ENCODE assay signal across 8 cellular contexts in the genomic region with DNA sequence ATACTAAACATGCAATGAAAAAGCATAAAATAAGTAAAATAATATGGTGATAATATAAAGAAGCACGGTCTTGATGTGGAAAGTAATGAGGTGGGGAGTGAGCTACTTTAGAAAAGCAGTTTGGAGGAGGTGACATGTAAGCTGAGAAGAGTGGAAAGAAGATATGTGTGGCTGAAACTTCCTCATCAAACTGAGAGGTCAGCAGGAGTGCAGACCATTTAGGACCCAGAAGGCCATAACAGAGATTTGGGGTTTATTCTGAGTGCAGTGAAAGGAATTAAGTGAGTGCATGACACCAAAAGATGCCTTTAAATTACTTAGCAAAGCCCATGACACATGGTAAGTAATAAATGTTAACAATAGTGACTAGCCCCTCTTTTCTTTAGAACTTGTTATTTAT. TPM values are rescaled to one million over a fixed set of nuclear protein-coding genes. Genes with fewer than 3 reads are reported as not detected.
DNase-seq lines count a peak whose midpoint lies in the region; ATAC-seq, FAIRE-seq and TF ChIP-seq lines count a peak whose summit lies in the region.

No MANE protein-coding gene starts in this region.

- H3K4me2 ChIP-seq in A549 = peak overlapping the region; percentile 87

- 95% methylated on average over 1 of the region's 1 CpG for WGBS in A549 (ENCODE audit: missing lambda C conversion rate)

- TF ChIP-seq EP300 in A549 (IDR thresholded peaks at IDR 0.05) = no peak

- no peaks in the 10 kb centered on the region for H3K36me3 ChIP-seq in breast epithelium

- TF ChIP-seq POLR2A in A549 (IDR thresholded peaks at IDR 0.05; ENCODE audit: low read length) (no peak), breast epithelium (IDR thresholded peaks at IDR 0.05) (no peak)

- FAIRE-seq in A549 (lab: Jason Lieb, UNC) = no peak

- no peaks in the 10 kb centered on the region for H3K9me3 ChIP-seq in A549
- no peaks in the 10 kb centered on the region for H3K9me3 ChIP-seq in breast epithelium

- POLR2A ChIA-PET in A549 (lab: Yijun Ruan, JAX) = no interaction called here

- CTCF ChIA-PET in A549 (lab: Yijun Ruan, JAX) = interaction anchor here (1.0 to 3.7 kb wide), 5 partner anchors 11 to 272 kb away, joined by 3 to 21 read pairs (median 4); no protein-coding TSS in a partner anchor

- TF ChIP-seq CTCF in A549 (IDR thresholded peaks at IDR 0.05) (no peak), breast epithelium (IDR thresholded peaks at IDR 0.05) (no peak), retinal pigment epithelial cell (conservative IDR thresholded peaks at IDR 0.05; ENCODE audit: low read depth, low read length) (no peak)

- intact Hi-C loops in breast epithelium (cut with DNase I; ENCODE audit: low total_unique reads) = no loop called here

- H3K4me3 ChIP-seq in A549 (peak overlapping the region; percentile 91), breast epithelium (peak overlapping the region in 2 of 3 donors; percentile 90 to 94), retinal pigment epithelial cell (ENCODE audit: low read length) (peak overlapping the region; percentile 88)

- ATAC-seq in A549 = no peak
- peak; percentile 37 for ATAC-seq in GM19035 (IDR thresholded peaks at IDR 0.05; ENCODE audit: unreplicated experiment)
- ATAC-seq in HG03460 (IDR thresholded peaks at IDR 0.05; ENCODE audit: unreplicated experiment) = peak; percentile 38
- no peak for ATAC-seq in GM21515 (IDR thresholded peaks at IDR 0.05; ENCODE audit: unreplicated experiment)

- TF ChIP-seq RAD21 in A549 (conservative IDR thresholded peaks at IDR 0.05 in 1 of 2, IDR thresholded peaks at IDR 0.05 in 1 of 2) = no peak

- H3K27ac ChIP-seq in A549 (peak overlapping the region; percentile 90 to 93; a peak in 5 of 6 replicates), breast epithelium (no peak overlapping the region)

- no peak for DNase-seq in A549 (ENCODE audit: low read depth in 1 of 2, low spot score in 1 of 2)
- no peak for DNase-seq in breast epithelium (ENCODE audit: low spot score in 2 of 2)
- DNase-seq in retinal pigment epithelial cell (ENCODE audit: low read depth) = no peak
- DNase-seq in mucosa of gallbladder (ENCODE audit: low spot score) = no peak
- no peak for DNase-seq in SIG-M5 (lab: John Stamatoyannopoulos, UW)

- H3K27me3 ChIP-seq in breast epithelium = no peaks in the 10 kb centered on the region

- H3K4me1 ChIP-seq in A549 = peaks cover 12% of the 10 kb centered on the region; the same call in 2 of the 3 replicates
- H3K4me1 ChIP-seq in breast epithelium = no peaks in the 10 kb centered on the region

TF ChIP-seq in A549, 52 proteins besides CTCF, POLR2A, EP300 and RAD21:
- TF ChIP-seq POLR2AphosphoS2 (conservative IDR thresholded peaks at IDR 0.05; ENCODE audit: low read length) (no peak), FOSB (CRISPR knock-in tag; IDR thresholded peaks at IDR 0.05) (no peak), ZNF302 (CRISPR knock-in tag; IDR thresholded peaks at IDR 0.05) (no peak), HOXB13 (CRISPR knock-in tag; IDR thresholded peaks at IDR 0.05; ENCODE audit: low read depth) (no peak), SREBF2 (IDR thresholded peaks at IDR 0.05) (no peak), JUN (IDR thresholded peaks at IDR 0.05) (no peak), CBX2 (IDR thresholded peaks at IDR 0.05; ENCODE audit: borderline replicate concordance, low read depth) (no peak), HEYL (CRISPR knock-in tag; IDR thresholded peaks at IDR 0.05) (no peak), CHD2 (IDR thresholded peaks at IDR 0.05; ENCODE audit: low read length, partially characterized antibody) (no peak)
- TF ChIP-seq, protein P1, sequence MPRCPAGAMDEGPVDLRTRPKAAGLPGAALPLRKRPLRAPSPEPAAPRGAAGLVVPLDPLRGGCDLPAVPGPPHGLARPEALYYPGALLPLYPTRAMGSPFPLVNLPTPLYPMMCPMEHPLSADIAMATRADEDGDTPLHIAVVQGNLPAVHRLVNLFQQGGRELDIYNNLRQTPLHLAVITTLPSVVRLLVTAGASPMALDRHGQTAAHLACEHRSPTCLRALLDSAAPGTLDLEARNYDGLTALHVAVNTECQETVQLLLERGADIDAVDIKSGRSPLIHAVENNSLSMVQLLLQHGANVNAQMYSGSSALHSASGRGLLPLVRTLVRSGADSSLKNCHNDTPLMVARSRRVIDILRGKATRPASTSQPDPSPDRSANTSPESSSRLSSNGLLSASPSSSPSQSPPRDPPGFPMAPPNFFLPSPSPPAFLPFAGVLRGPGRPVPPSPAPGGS (IDR thresholded peaks at IDR 0.05) = no peak

RNA-seq across cellular contexts. Expression of gene TMEM182, which starts 24.4 kb away (rescaled TPM):
- polyA plus RNA-seq in A549 (2011; rRNA removed) (13.1 and 13.8 TPM in 2 replicates), A549 (2017; fragmentation: RNase III; extraction: RNeasy Plus Mini Kit Qiagen cat#74134 plus additional on column Dnase treatment) (5.3 to 5.7 TPM (median 5.4 TPM) in 3 replicates)
- 2.9 and 3.2 TPM in 2 replicates for polyA plus RNA-seq in A549 (2012; cell fraction: cytosol; rRNA removed)
- 0.78 and 1.4 TPM in 2 replicates for polyA plus RNA-seq in A549 (2012; cell fraction: nucleus; rRNA removed)
- polyA minus RNA-seq in A549 (2011; rRNA and poly(A)+ RNA removed) = 6.2 and 10.5 TPM in 2 replicates
- total RNA-seq in breast epithelium (1 to 10 TPM; 2.2 to 5.3 (median 3.3) TPM), mucosa of gallbladder (4.9 TPM)

Comparison
In these comparisons a context has a peak if more than half of its experiments do, and no peak if none do; other contexts are left out.
1. ATAC-seq: peak in GM19035 (single experiment) and HG03460 (single experiment); none in A549 (0 of 2) and GM21515 (single experiment).
2. H3K27ac ChIP-seq: peak in A549 (2 of 2); none in breast epithelium (0 of 2).
3. Peak in every context shown above with its lines, with median percentiles within 50 percentile points of each other: H3K4me3 ChIP-seq.